Comparison of ENCODE assay signal across 15 cellular contexts in the genomic region with DNA sequence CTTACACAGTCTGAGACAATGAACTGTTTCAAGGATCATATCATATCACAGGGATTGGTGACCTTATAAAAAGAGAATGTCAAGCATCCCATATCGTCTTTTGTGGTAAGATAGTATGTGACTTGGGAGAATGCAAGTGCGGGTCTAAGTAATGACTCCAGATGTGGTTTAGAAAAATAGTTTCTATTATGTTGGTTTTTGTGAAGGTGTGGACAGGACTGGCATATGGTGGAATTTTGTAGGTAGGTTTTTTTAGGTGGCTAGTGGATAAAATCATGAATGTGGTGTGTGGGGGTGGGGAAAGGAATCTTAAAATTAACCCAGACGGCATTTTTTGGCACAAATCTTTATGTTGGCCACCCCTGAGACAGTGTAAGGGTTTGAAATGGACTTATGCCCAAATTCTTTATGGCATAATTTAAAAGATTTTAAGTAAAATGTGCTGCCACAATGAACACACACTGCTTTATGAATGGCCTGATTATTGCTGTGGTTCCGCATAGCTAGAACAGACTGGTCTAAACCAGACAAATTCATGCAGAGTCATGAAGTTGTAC.
DNase-seq lines count a peak whose midpoint lies in the region; ATAC-seq, FAIRE-seq and TF ChIP-seq lines count a peak whose summit lies in the region.
"Had no signal": no experiment of that assay in that cellular context is flagged by ENCODE, and none has a peak within 500 bp of the region (broad histone marks: within the 10 kb centered on the region; RNA-seq: fewer than 3 reads in every experiment).

No MANE protein-coding gene starts in this region.

- TF ChIP-seq CTCF in cardiac fibroblast (IDR thresholded peaks at IDR 0.05; ENCODE audit: low read depth, low read length) (no peak), mesothelial cell of epicardium (IDR thresholded peaks at IDR 0.05; ENCODE audit: unreplicated experiment) (no peak)
- no peak for TF ChIP-seq CTCF in CD8-positive, alpha-beta T cell (IDR thresholded peaks at IDR 0.05)

- H3K36me3 ChIP-seq in CD8-positive, alpha-beta T cell (ENCODE audit: insufficient read depth, low read length) = no peaks in the 10 kb centered on the region
- H3K36me3 ChIP-seq: BLaER1 treated with 17β-estradiol and CSF1 and Interleukin-3, amounts not matched to agents 10 nM and 100 nM had no signal

- no peaks in the 10 kb centered on the region for H3K4me1 ChIP-seq in CD8-positive, alpha-beta T cell (ENCODE audit: insufficient read depth, low read length)
- H3K4me1 ChIP-seq: BLaER1 treated with 17β-estradiol and CSF1 and Interleukin-3, amounts not matched to agents 10 nM and 100 nM had no signal

- H3K9me3 ChIP-seq in CD8-positive, alpha-beta T cell (ENCODE audit: low read length) = no peaks in the 10 kb centered on the region
- H3K9me3 ChIP-seq: BLaER1 treated with 17β-estradiol and CSF1 and Interleukin-3, amounts not matched to agents 10 nM and 100 nM had no signal

- no peaks in the 10 kb centered on the region for H3K27me3 Mint-ChIP-seq in mesothelial cell of epicardium (ENCODE audit: low read depth)
- no peaks in the 10 kb centered on the region for H3K27me3 Mint-ChIP-seq in CD8-positive, alpha-beta T cell (ENCODE audit: low read depth)
- peaks cover 2 to 14% (median 11%) of the 10 kb centered on the region in 5 donors for H3K27me3 Mint-ChIP-seq in naive thymus-derived CD8-positive, alpha-beta T cell
- H3K27me3 Mint-ChIP-seq in activated T-helper 1 cell treated with anti-CD3 and anti-CD28 coated beads, Interleukin-12 subunit alpha, Interleukin-12 subunit beta, Interleukin-2, Interleukin-4 antibody, amounts not matched to agents 30 ng/mL and 10 ng/mL and 1 ng/mL, durations not matched to agents 14 hours and 24 hours and 36 hours (ENCODE audit: insufficient read depth) = peaks cover 3% of the 10 kb centered on the region
- H3K27me3 Mint-ChIP-seq: activated B cell treated with CpG ODN at 0.5 μM for 24 hours; natural killer cell treated with Interleukin-12 subunit alpha and Interleukin-12 subunit beta and Interleukin-15 and Interleukin-18, amount 100 ng/mL, for 72 hours had no signal

- no peaks in the 10 kb centered on the region for H3K27me3 ChIP-seq in CD8-positive, alpha-beta T cell (ENCODE audit: insufficient read depth, low read length)
- H3K27me3 ChIP-seq: BLaER1 treated with 17β-estradiol and CSF1 and Interleukin-3, amounts not matched to agents 10 nM and 100 nM had no signal

- no peak overlapping the region for H3K4me3 Mint-ChIP-seq in mesothelial cell of epicardium
- no peak overlapping the region for H3K4me3 Mint-ChIP-seq in CD8-positive, alpha-beta T cell
- no peak overlapping the region for H3K4me3 Mint-ChIP-seq in naive thymus-derived CD8-positive, alpha-beta T cell
- no peak overlapping the region for H3K4me3 Mint-ChIP-seq in activated T-helper 1 cell treated with anti-CD3 and anti-CD28 coated beads, Interleukin-12 subunit alpha, Interleukin-12 subunit beta, Interleukin-2, Interleukin-4 antibody, amounts not matched to agents 30 ng/mL and 10 ng/mL and 1 ng/mL, durations not matched to agents 14 hours and 24 hours and 36 hours
- H3K4me3 Mint-ChIP-seq: activated B cell treated with CpG ODN at 0.5 μM for 24 hours; activated T-cell treated with anti-CD3 and anti-CD28 coated beads, Interleukin-2, amount 50 U/mL, for 4 hours; natural killer cell treated with Interleukin-12 subunit alpha and Interleukin-12 subunit beta and Interleukin-15 and Interleukin-18, amount 100 ng/mL, for 72 hours had no signal

- peak overlapping the region; percentile 55 for H3K27ac Mint-ChIP-seq in mesothelial cell of epicardium
- H3K27ac Mint-ChIP-seq in CD8-positive, alpha-beta T cell = no peak overlapping the region
- no peak overlapping the region for H3K27ac Mint-ChIP-seq in naive thymus-derived CD8-positive, alpha-beta T cell
- no peak overlapping the region for H3K27ac Mint-ChIP-seq in activated T-helper 1 cell treated with anti-CD3 and anti-CD28 coated beads, Interleukin-12 subunit alpha, Interleukin-12 subunit beta, Interleukin-2, Interleukin-4 antibody, amounts not matched to agents 30 ng/mL and 10 ng/mL and 1 ng/mL, durations not matched to agents 14 hours and 24 hours and 36 hours
- H3K27ac Mint-ChIP-seq: activated B cell treated with CpG ODN at 0.5 μM for 24 hours; natural killer cell treated with Interleukin-12 subunit alpha and Interleukin-12 subunit beta and Interleukin-15 and Interleukin-18, amount 100 ng/mL, for 72 hours had no signal

- ATAC-seq in CD8-positive, alpha-beta T cell = no peak
- ATAC-seq in naive thymus-derived CD8-positive, alpha-beta T cell = no peak
- ATAC-seq: activated T-cell treated with anti-CD3 and anti-CD28 coated beads, Interleukin-2, amount 50 U/mL, for 4 hours; esophagus mucosa; natural killer cell treated with Interleukin-12 subunit alpha and Interleukin-12 subunit beta and Interleukin-15 and Interleukin-18, amount 100 ng/mL, for 72 hours had no signal

- DNase-seq in AG08396 (ENCODE audit: low spot score) = peak; percentile 7
- peak; percentile 45 for DNase-seq in HTR-8/SVneo (ENCODE audit: insufficient read length, low spot score)
- DNase-seq in cardiac fibroblast (ENCODE audit: low read depth in 2 of 2) = peak; percentile 82 to 84
- DNase-seq in mesothelial cell of epicardium (ENCODE audit: low spot score in 2 of 2, unreplicated experiment in 2 of 2) = no peak
- DNase-seq in SKM-1 (lab: John Stamatoyannopoulos, UW; ENCODE audit: unreplicated experiment) = no peak
- no peak for DNase-seq in CD8-positive, alpha-beta T cell
- DNase-seq in naive thymus-derived CD8-positive, alpha-beta T cell = no peak
- DNase-seq in activated T-helper 1 cell treated with anti-CD3 and anti-CD28 coated beads, Interleukin-12 subunit alpha, Interleukin-12 subunit beta, Interleukin-2, Interleukin-4 antibody, amounts not matched to agents 30 ng/mL and 10 ng/mL and 1 ng/mL, durations not matched to agents 14 hours and 24 hours and 36 hours (ENCODE audit: low spot score) = no peak
- DNase-seq: activated B cell treated with CpG ODN at 0.5 μM for 24 hours; activated T-cell treated with anti-CD3 and anti-CD28 coated beads, Interleukin-2, amount 50 U/mL, for 4 hours; GF-D8; NCI-H524 had no signal

- H3K36me3 Mint-ChIP-seq in mesothelial cell of epicardium = no peaks in the 10 kb centered on the region
- H3K36me3 Mint-ChIP-seq in CD8-positive, alpha-beta T cell = no peaks in the 10 kb centered on the region
- H3K36me3 Mint-ChIP-seq in naive thymus-derived CD8-positive, alpha-beta T cell = no peaks in the 10 kb centered on the region
- H3K36me3 Mint-ChIP-seq in activated T-helper 1 cell treated with anti-CD3 and anti-CD28 coated beads, Interleukin-12 subunit alpha, Interleukin-12 subunit beta, Interleukin-2, Interleukin-4 antibody, amounts not matched to agents 30 ng/mL and 10 ng/mL and 1 ng/mL, durations not matched to agents 14 hours and 24 hours and 36 hours (ENCODE audit: low read depth) = no peaks in the 10 kb centered on the region
- H3K36me3 Mint-ChIP-seq: natural killer cell treated with Interleukin-12 subunit alpha and Interleukin-12 subunit beta and Interleukin-15 and Interleukin-18, amount 100 ng/mL, for 72 hours had no signal

- peaks cover 22% of the 10 kb centered on the region for H3K4me1 Mint-ChIP-seq in mesothelial cell of epicardium
- H3K4me1 Mint-ChIP-seq in CD8-positive, alpha-beta T cell (ENCODE audit: low read depth) = no peaks in the 10 kb centered on the region
- H3K4me1 Mint-ChIP-seq in naive thymus-derived CD8-positive, alpha-beta T cell = no peaks in the 10 kb centered on the region
- H3K4me1 Mint-ChIP-seq in activated T-helper 1 cell treated with anti-CD3 and anti-CD28 coated beads, Interleukin-12 subunit alpha, Interleukin-12 subunit beta, Interleukin-2, Interleukin-4 antibody, amounts not matched to agents 30 ng/mL and 10 ng/mL and 1 ng/mL, durations not matched to agents 14 hours and 24 hours and 36 hours (ENCODE audit: low read depth) = no peaks in the 10 kb centered on the region
- H3K4me1 Mint-ChIP-seq: activated B cell treated with CpG ODN at 0.5 μM for 24 hours had no signal

- intact Hi-C loops in CD8-positive, alpha-beta T cell (cut with DNase I, micrococcal nuclease) = no loop called here
- intact Hi-C loops in activated T-helper 1 cell treated with anti-CD3 and anti-CD28 coated beads, Interleukin-12 subunit alpha, Interleukin-12 subunit beta, Interleukin-2, Interleukin-4 antibody, amounts not matched to agents 30 ng/mL and 10 ng/mL and 1 ng/mL, durations not matched to agents 14 hours and 24 hours and 36 hours (cut with micrococcal nuclease) = loop anchor here (10.0 kb wide), 1 partner anchor 211 kb away; no protein-coding TSS in a partner anchor

- no peak for FAIRE-seq in HTR-8/SVneo (lab: Jason Lieb, UNC)

- CTCF ChIA-PET in CD8-positive, alpha-beta T cell (lab: Charles Lee) = interaction anchor here (1.5 kb wide), 1 partner anchor 11 kb away, joined by 3 read pairs; no protein-coding TSS in a partner anchor

- H3K9me3 Mint-ChIP-seq in mesothelial cell of epicardium = peaks cover 5% of the 10 kb centered on the region
- peaks cover 5% of the 10 kb centered on the region for H3K9me3 Mint-ChIP-seq in CD8-positive, alpha-beta T cell
- H3K9me3 Mint-ChIP-seq in naive thymus-derived CD8-positive, alpha-beta T cell = no peaks in the 10 kb centered on the region
- H3K9me3 Mint-ChIP-seq in activated T-helper 1 cell treated with anti-CD3 and anti-CD28 coated beads, Interleukin-12 subunit alpha, Interleukin-12 subunit beta, Interleukin-2, Interleukin-4 antibody, amounts not matched to agents 30 ng/mL and 10 ng/mL and 1 ng/mL, durations not matched to agents 14 hours and 24 hours and 36 hours = no peaks in the 10 kb centered on the region
- H3K9me3 Mint-ChIP-seq: activated B cell treated with CpG ODN at 0.5 μM for 24 hours; activated T-cell treated with anti-CD3 and anti-CD28 coated beads, Interleukin-2, amount 50 U/mL, for 4 hours had no signal

- no peak overlapping the region for H3K4me3 ChIP-seq in cardiac fibroblast (replicated peaks in 1 of 2; ENCODE audit: low read depth in 2 of 2, low read length in 2 of 2)
- H3K4me3 ChIP-seq in CD8-positive, alpha-beta T cell (ENCODE audit: low read depth, low read length) = no peak overlapping the region
- H3K4me3 ChIP-seq: BLaER1 treated with 17β-estradiol and CSF1 and Interleukin-3, amounts not matched to agents 10 nM and 100 nM had no signal

- no peak overlapping the region for H3K27ac ChIP-seq in CD8-positive, alpha-beta T cell (ENCODE audit: low read depth, low read length)
- H3K27ac ChIP-seq: BLaER1 treated with 17β-estradiol and CSF1 and Interleukin-3, amounts not matched to agents 10 nM and 100 nM had no signal

- POLR2A ChIA-PET in CD8-positive, alpha-beta T cell (lab: Charles Lee) = no interaction called here
- POLR2A ChIA-PET in naive thymus-derived CD8-positive, alpha-beta T cell (lab: Charles Lee) = no interaction called here

Comparison
In these comparisons a context has a peak if more than half of its experiments do, and no peak if none do; other contexts are left out.
1. DNase-seq: peak in AG08396 (single experiment), HTR-8/SVneo (single experiment) and cardiac fibroblast (2 of 2); none in mesothelial cell of epicardium (0 of 2), SKM-1 (single experiment), CD8-positive, alpha-beta T cell (0 of 7), naive thymus-derived CD8-positive, alpha-beta T cell (0 of 10) and activated T-helper 1 cell treated with anti-CD3 and anti-CD28 coated beads, Interleukin-12 subunit alpha, Interleukin-12 subunit beta, Interleukin-2, Interleukin-4 antibody, amounts not matched to agents 30 ng/mL and 10 ng/mL and 1 ng/mL, durations not matched to agents 14 hours and 24 hours and 36 hours (single experiment).